23 cellular contexts compared by ENCODE assay signal in genomic region chr21:14448784-14449183, GRCh38.
A peak's percentile ranks its signal among the peaks of the same experiment; 100 is the strongest.
DNase-seq lines count a peak whose midpoint lies in the region; ATAC-seq, FAIRE-seq and TF ChIP-seq lines count a peak whose summit lies in the region.
"Had no signal": no experiment of that assay in that cellular context is flagged by ENCODE, and none has a peak within 500 bp of the region (broad histone marks: within the 10 kb centered on the region; RNA-seq: fewer than 3 reads in every experiment).

No MANE protein-coding gene starts in this region.

- in situ Hi-C loops in K562 (cut with MboI), result loop anchor here (5.0 kb wide), 1 partner anchor 299 kb away; no protein-coding TSS in a partner anchor

- H3K9me3 ChIP-seq in K562 (replicated peaks; ENCODE audit: control insufficient read depth, insufficient read depth, low read depth, low read length), result no peaks in the 10 kb centered on the region
- no peaks in the 10 kb centered on the region for H3K9me3 ChIP-seq in vagina
- H3K9me3 ChIP-seq: A549; BLaER1 treated with 17β-estradiol and CSF1 and Interleukin-3, amounts not matched to agents 10 nM and 100 nM; Caco-2 had no signal

- no peak for FAIRE-seq in K562 (lab: Jason Lieb, UNC)
- FAIRE-seq: A549, D721Med, GM12878, GM12892, GM18507 had no signal

- no peak overlapping the region for H3K27ac ChIP-seq in K562 (ENCODE audit: extremely low read depth, low read depth, low read length)
- H3K27ac ChIP-seq in vagina, result no peak overlapping the region
- H3K27ac ChIP-seq: 22Rv1; A549; BLaER1 treated with 17β-estradiol and CSF1 and Interleukin-3, amounts not matched to agents 10 nM and 100 nM; C4-2B had no signal

- TF ChIP-seq EP300 in K562 (IDR thresholded peaks at IDR 0.05; ENCODE audit: low read length), result no peak

- peak overlapping the region; percentile 45 for H3K27ac Mint-ChIP-seq in activated CD4-positive, alpha-beta T cell treated with anti-CD3 and anti-CD28 coated beads, Interleukin-2, amount 10 ng/mL, durations not matched to agents 24 days and 14 days
- no peak overlapping the region for H3K27ac Mint-ChIP-seq in activated CD4-positive, alpha-beta T cell treated with anti-CD3 and anti-CD28 coated beads, Interleukin-2, amount 10 ng/mL, durations not matched to agents 7 days and 5 days
- H3K27ac Mint-ChIP-seq in activated naive CD8-positive, alpha-beta T cell treated with anti-CD3 and anti-CD28 coated beads, Interleukin-2, amount 10 ng/mL, durations not matched to agents 7 days and 5 days, result no peak overlapping the region
- no peak overlapping the region for H3K27ac Mint-ChIP-seq in activated naive CD8-positive, alpha-beta T cell treated with anti-CD3 and anti-CD28 coated beads, Interleukin-2, amount 50 U/mL, for 24 hours
- H3K27ac Mint-ChIP-seq: B cell; CD4-positive, alpha-beta T cell; CD8-positive, alpha-beta T cell had no signal

- no peaks in the 10 kb centered on the region for H3K27me3 Mint-ChIP-seq in activated CD4-positive, alpha-beta T cell treated with anti-CD3 and anti-CD28 coated beads, Interleukin-2, amount 10 ng/mL, durations not matched to agents 24 days and 14 days
- H3K27me3 Mint-ChIP-seq in activated CD4-positive, alpha-beta T cell treated with anti-CD3 and anti-CD28 coated beads, Interleukin-2, amount 10 ng/mL, durations not matched to agents 7 days and 5 days, result no peaks in the 10 kb centered on the region
- no peaks in the 10 kb centered on the region for H3K27me3 Mint-ChIP-seq in activated naive CD8-positive, alpha-beta T cell treated with anti-CD3 and anti-CD28 coated beads, Interleukin-2, amount 10 ng/mL, durations not matched to agents 7 days and 5 days
- no peaks in the 10 kb centered on the region for H3K27me3 Mint-ChIP-seq in activated naive CD8-positive, alpha-beta T cell treated with anti-CD3 and anti-CD28 coated beads, Interleukin-2, amount 50 U/mL, for 24 hours
- H3K27me3 Mint-ChIP-seq: B cell; CD4-positive, alpha-beta T cell had no signal

- H3K4me1 ChIP-seq in K562 (replicated peaks in 1 of 2; ENCODE audit: control insufficient read depth in 2 of 2, insufficient read depth in 2 of 2, low read length in 2 of 2), result peaks cover 13 to 46% of the 10 kb centered on the region in 2 experiments
- H3K4me1 ChIP-seq in vagina, result no peaks in the 10 kb centered on the region
- H3K4me1 ChIP-seq: A549 had no signal

- no peaks in the 10 kb centered on the region for H3K9me1 ChIP-seq in K562 (ENCODE audit: control insufficient read depth, insufficient read depth, low read length)

- H3K27me3 ChIP-seq in K562 (ENCODE audit: control insufficient read depth in 2 of 2, insufficient read depth in 2 of 2, low read length in 2 of 2), result no peaks in the 10 kb centered on the region
- H3K27me3 ChIP-seq in vagina, result no peaks in the 10 kb centered on the region
- H3K27me3 ChIP-seq: BLaER1 treated with 17β-estradiol and CSF1 and Interleukin-3, amounts not matched to agents 10 nM and 100 nM had no signal

- no peak for TF ChIP-seq RAD21 in K562 (CRISPR knock-in tag; conservative IDR thresholded peaks at IDR 0.05 in 1 of 2, IDR thresholded peaks at IDR 0.05 in 1 of 2)

- TF ChIP-seq CTCF in K562 (IDR thresholded peaks at IDR 0.05 in 2 of 3, conservative IDR thresholded peaks at IDR 0.05 in 1 of 3; ENCODE audit: insufficient read depth in 2 of 3, low read depth in 1 of 3, low read length in 3 of 3) (no peak), vagina (IDR thresholded peaks at IDR 0.05) (no peak)

- H3K4me3 ChIP-seq in K562, result no peak overlapping the region
- H3K4me3 ChIP-seq in vagina, result no peak overlapping the region
- H3K4me3 ChIP-seq: A549; BLaER1 treated with 17β-estradiol and CSF1 and Interleukin-3, amounts not matched to agents 10 nM and 100 nM; GM12878 had no signal

- H3K79me2 ChIP-seq in K562 (ENCODE audit: control insufficient read depth, insufficient read depth, low read length), result no peaks in the 10 kb centered on the region

- no peak overlapping the region for H3K9ac ChIP-seq in K562 (ENCODE audit: insufficient read depth in 1 of 2, low read depth in 2 of 2, low read length in 2 of 2)
- H3K9ac ChIP-seq: BLaER1 treated with 17β-estradiol and CSF1 and Interleukin-3, amounts not matched to agents 10 nM and 100 nM had no signal

- H4K20me1 ChIP-seq in K562 (replicated peaks; ENCODE audit: control insufficient read depth, insufficient read depth, low read length), result no peaks in the 10 kb centered on the region
- H4K20me1 ChIP-seq: BLaER1 treated with 17β-estradiol and CSF1 and Interleukin-3, amounts not matched to agents 10 nM and 100 nM had no signal

- intact Hi-C loops in activated CD4-positive, alpha-beta T cell treated with anti-CD3 and anti-CD28 coated beads, Interleukin-2, amount 10 ng/mL, durations not matched to agents 24 days and 14 days (cut with micrococcal nuclease), result loop anchor here (5.0 kb wide), 1 partner anchor 324 kb away; no protein-coding TSS in a partner anchor
- intact Hi-C loops in K562 (cut with micrococcal nuclease), result no loop called here
- intact Hi-C loops in vagina (cut with DNase I), result no loop called here

- WGBS in K562 (ENCODE audit: insufficient coverage, low coverage, missing lambda C conversion rate), result 60% methylated on average over 1 of the region's 1 CpG

- H3K4me2 ChIP-seq in K562 (ENCODE audit: insufficient read depth, low read length), result no peak overlapping the region
- H3K4me2 ChIP-seq: A549; BLaER1 treated with 17β-estradiol and CSF1 and Interleukin-3, amounts not matched to agents 10 nM and 100 nM had no signal

- no peak for TF ChIP-seq POLR2A in K562 (conservative IDR thresholded peaks at IDR 0.05)
- no peak for TF ChIP-seq POLR2A in vagina (IDR thresholded peaks at IDR 0.05)

- no peak overlapping the region for H3K4me3 Mint-ChIP-seq in activated CD4-positive, alpha-beta T cell treated with anti-CD3 and anti-CD28 coated beads, Interleukin-2, amount 10 ng/mL, durations not matched to agents 24 days and 14 days
- H3K4me3 Mint-ChIP-seq in activated CD4-positive, alpha-beta T cell treated with anti-CD3 and anti-CD28 coated beads, Interleukin-2, amount 10 ng/mL, durations not matched to agents 7 days and 5 days, result no peak overlapping the region
- H3K4me3 Mint-ChIP-seq in activated naive CD8-positive, alpha-beta T cell treated with anti-CD3 and anti-CD28 coated beads, Interleukin-2, amount 10 ng/mL, durations not matched to agents 7 days and 5 days, result peak overlapping the region; percentile 15
- no peak overlapping the region for H3K4me3 Mint-ChIP-seq in activated naive CD8-positive, alpha-beta T cell treated with anti-CD3 and anti-CD28 coated beads, Interleukin-2, amount 50 U/mL, for 24 hours
- H3K4me3 Mint-ChIP-seq: B cell; CD4-positive, alpha-beta T cell; CD8-positive, alpha-beta T cell had no signal

- POLR2A ChIA-PET in activated CD4-positive, alpha-beta T cell treated with anti-CD3 and anti-CD28 coated beads, Interleukin-2, amount 10 ng/mL, durations not matched to agents 7 days and 5 days (lab: Charles Lee), result no interaction called here
- POLR2A ChIA-PET in activated naive CD8-positive, alpha-beta T cell treated with anti-CD3 and anti-CD28 coated beads, Interleukin-2, amount 10 ng/mL, durations not matched to agents 7 days and 5 days (lab: Charles Lee), result no interaction called here
- POLR2A ChIA-PET in K562 (lab: Yijun Ruan, JAX), result no interaction called here

- peaks cover 43% of the 10 kb centered on the region for H3K4me1 Mint-ChIP-seq in activated CD4-positive, alpha-beta T cell treated with anti-CD3 and anti-CD28 coated beads, Interleukin-2, amount 10 ng/mL, durations not matched to agents 24 days and 14 days
- H3K4me1 Mint-ChIP-seq in activated CD4-positive, alpha-beta T cell treated with anti-CD3 and anti-CD28 coated beads, Interleukin-2, amount 10 ng/mL, durations not matched to agents 7 days and 5 days, result peaks cover 14% of the 10 kb centered on the region
- H3K4me1 Mint-ChIP-seq in activated naive CD8-positive, alpha-beta T cell treated with anti-CD3 and anti-CD28 coated beads, Interleukin-2, amount 10 ng/mL, durations not matched to agents 7 days and 5 days, result peaks cover 35% of the 10 kb centered on the region
- peaks cover 32% of the 10 kb centered on the region for H3K4me1 Mint-ChIP-seq in activated naive CD8-positive, alpha-beta T cell treated with anti-CD3 and anti-CD28 coated beads, Interleukin-2, amount 50 U/mL, for 24 hours

- DNase-seq in activated CD4-positive, alpha-beta T cell treated with anti-CD3 and anti-CD28 coated beads, Interleukin-2, amount 10 ng/mL, durations not matched to agents 24 days and 14 days, result peak; percentile 65
- DNase-seq in activated CD4-positive, alpha-beta T cell treated with anti-CD3 and anti-CD28 coated beads, Interleukin-2, amount 10 ng/mL, durations not matched to agents 7 days and 5 days, result no peak
- DNase-seq in activated naive CD8-positive, alpha-beta T cell treated with anti-CD3 and anti-CD28 coated beads, Interleukin-2, amount 10 ng/mL, durations not matched to agents 7 days and 5 days, result no peak
- DNase-seq in activated naive CD8-positive, alpha-beta T cell treated with anti-CD3 and anti-CD28 coated beads, Interleukin-2, amount 50 U/mL, for 24 hours, result no peak
- DNase-seq in K562 (ENCODE audit: extremely low read depth in 1 of 4, low spot score in 3 of 4) (no peak), vagina (ENCODE audit: extremely low spot score in 2 of 2) (no peak)
- DNase-seq: AML-193; Caco-2; Calu3; CD4-positive, alpha-beta T cell; CD8-positive, alpha-beta T cell; DMS79 treated with DMSO at 0.1 percent for 48 hours; EL; GDM1 had no signal

- H3K36me3 ChIP-seq in K562 (ENCODE audit: control insufficient read depth, insufficient read depth, low read length) (no peaks in the 10 kb centered on the region), vagina (no peaks in the 10 kb centered on the region)
- H3K36me3 ChIP-seq: BLaER1 treated with 17β-estradiol and CSF1 and Interleukin-3, amounts not matched to agents 10 nM and 100 nM had no signal

- no TSS peak for BruUV-seq in K562 (replicated peaks; lab: Mats Ljungman, UMichigan)

- ATAC-seq in activated naive CD8-positive, alpha-beta T cell treated with anti-CD3 and anti-CD28 coated beads, Interleukin-2, amount 10 ng/mL, durations not matched to agents 7 days and 5 days (ENCODE audit: low read depth), result peak; percentile 87
- no peak for ATAC-seq in activated naive CD8-positive, alpha-beta T cell treated with anti-CD3 and anti-CD28 coated beads, Interleukin-2, amount 50 U/mL, for 24 hours
- ATAC-seq in K562, result no peak
- ATAC-seq: A549; CD8-positive, alpha-beta T cell; GM12878 had no signal

- H3K9me3 Mint-ChIP-seq in activated CD4-positive, alpha-beta T cell treated with anti-CD3 and anti-CD28 coated beads, Interleukin-2, amount 10 ng/mL, durations not matched to agents 24 days and 14 days, result peaks cover 6% of the 10 kb centered on the region
- H3K9me3 Mint-ChIP-seq in activated CD4-positive, alpha-beta T cell treated with anti-CD3 and anti-CD28 coated beads, Interleukin-2, amount 10 ng/mL, durations not matched to agents 7 days and 5 days, result no peaks in the 10 kb centered on the region
- H3K9me3 Mint-ChIP-seq in activated naive CD8-positive, alpha-beta T cell treated with anti-CD3 and anti-CD28 coated beads, Interleukin-2, amount 10 ng/mL, durations not matched to agents 7 days and 5 days, result peaks cover 2% of the 10 kb centered on the region
- H3K9me3 Mint-ChIP-seq in activated naive CD8-positive, alpha-beta T cell treated with anti-CD3 and anti-CD28 coated beads, Interleukin-2, amount 50 U/mL, for 24 hours, result no peaks in the 10 kb centered on the region
- H3K9me3 Mint-ChIP-seq: CD4-positive, alpha-beta T cell; CD8-positive, alpha-beta T cell had no signal

- H3K36me3 Mint-ChIP-seq in activated CD4-positive, alpha-beta T cell treated with anti-CD3 and anti-CD28 coated beads, Interleukin-2, amount 10 ng/mL, durations not matched to agents 24 days and 14 days (ENCODE audit: low read depth), result peaks cover 8% of the 10 kb centered on the region
- no peaks in the 10 kb centered on the region for H3K36me3 Mint-ChIP-seq in activated CD4-positive, alpha-beta T cell treated with anti-CD3 and anti-CD28 coated beads, Interleukin-2, amount 10 ng/mL, durations not matched to agents 7 days and 5 days (ENCODE audit: low read depth)
- peaks cover 15% of the 10 kb centered on the region for H3K36me3 Mint-ChIP-seq in activated naive CD8-positive, alpha-beta T cell treated with anti-CD3 and anti-CD28 coated beads, Interleukin-2, amount 10 ng/mL, durations not matched to agents 7 days and 5 days
- no peaks in the 10 kb centered on the region for H3K36me3 Mint-ChIP-seq in activated naive CD8-positive, alpha-beta T cell treated with anti-CD3 and anti-CD28 coated beads, Interleukin-2, amount 50 U/mL, for 24 hours (ENCODE audit: low read depth)
- H3K36me3 Mint-ChIP-seq: CD8-positive, alpha-beta T cell had no signal

- H2AFZ ChIP-seq in K562 (ENCODE audit: low read depth, low read length), result 0 out of 2 replicates have a peak overlapping the region, but pooled peaks have one; percentile 34

- CTCF ChIA-PET in activated CD4-positive, alpha-beta T cell treated with anti-CD3 and anti-CD28 coated beads, Interleukin-2, amount 10 ng/mL, durations not matched to agents 7 days and 5 days (lab: Charles Lee), result no interaction called here
- CTCF ChIA-PET in K562 (lab: Yijun Ruan, JAX; ENCODE audit: low intra/inter-chr PET ratio), result no interaction called here
